In genomic region chr18:10059610-10060468, GRCh38 we compare ENCODE assay signal across 11 cellular contexts.
DNase-seq lines count a peak whose midpoint lies in the region; ATAC-seq and TF ChIP-seq lines count a peak whose summit lies in the region.
"Had no signal": no experiment of that assay in that cellular context is flagged by ENCODE, and none has a peak within 500 bp of the region (broad histone marks: within the 10 kb centered on the region; RNA-seq: fewer than 3 reads in every experiment).

No MANE protein-coding gene starts in this region.

- intact Hi-C loops in IMR-90 (cut with micrococcal nuclease) = loop anchor here (5.0 kb wide), 1 partner anchor 462 kb away; no protein-coding TSS in a partner anchor
- intact Hi-C loops in ascending aorta (cut with DNase I) = no loop called here

- peak overlapping the region; percentile 49; the same call in 1 of the 2 replicates for H3K14ac ChIP-seq in IMR-90 (replicated peaks; ENCODE audit: low read depth, low read length)

- H3K4me1 ChIP-seq in IMR-90 (ENCODE audit: control insufficient read depth, insufficient read depth, low read length) (peaks cover 37% of the 10 kb centered on the region), smooth muscle cell (ENCODE audit: low read depth) (peaks cover 31% of the 10 kb centered on the region), ascending aorta (peaks cover 0 to 10% of the 10 kb centered on the region in 2 donors)
- H3K4me1 ChIP-seq: BE2C had no signal

- peak overlapping the region; percentile 80 for H2BK20ac ChIP-seq in IMR-90 (ENCODE audit: low read depth, low read length)

- H3K4me1 Mint-ChIP-seq in brain = peaks cover 77% of the 10 kb centered on the region
- H3K4me1 Mint-ChIP-seq in activated CD4-positive, alpha-beta T cell treated with anti-CD3 and anti-CD28 coated beads, Interleukin-2, amount 10 ng/mL, durations not matched to agents 7 days and 5 days = no peaks in the 10 kb centered on the region

- H3K27me3 ChIP-seq in IMR-90 (ENCODE audit: control insufficient read depth, insufficient read depth, low read length) = no peaks in the 10 kb centered on the region
- no peaks in the 10 kb centered on the region for H3K27me3 ChIP-seq in smooth muscle cell (ENCODE audit: low read depth)
- H3K27me3 ChIP-seq in ascending aorta = no peaks in the 10 kb centered on the region
- H3K27me3 ChIP-seq: BE2C had no signal

- peak overlapping the region in 1 of 5 experiments; percentile 28 for H3K4me3 Mint-ChIP-seq in brain
- no peak overlapping the region for H3K4me3 Mint-ChIP-seq in activated CD4-positive, alpha-beta T cell treated with anti-CD3 and anti-CD28 coated beads, Interleukin-2, amount 10 ng/mL, durations not matched to agents 7 days and 5 days

- H3K27ac ChIP-seq in IMR-90 (ENCODE audit: insufficient read depth, low read length) = peak overlapping the region; percentile 36; the same call in 1 of the 2 replicates
- H3K27ac ChIP-seq in smooth muscle cell (ENCODE audit: low read depth) = peak overlapping the region; percentile 96
- no peak overlapping the region for H3K27ac ChIP-seq in ascending aorta

- no peak for TF ChIP-seq POLR2A in IMR-90 (IDR thresholded peaks at IDR 0.05; ENCODE audit: low read depth, low read length)

- ATAC-seq in IMR-90 (ENCODE audit: low read depth) = no peak; the same call in 1 of the 2 replicates

- no peak overlapping the region for H2AK9ac ChIP-seq in IMR-90 (replicated peaks; ENCODE audit: low read depth, low read length, poor library complexity)

- no peaks in the 10 kb centered on the region for H3K27me3 Mint-ChIP-seq in brain
- peaks cover 3% of the 10 kb centered on the region for H3K27me3 Mint-ChIP-seq in activated CD4-positive, alpha-beta T cell treated with anti-CD3 and anti-CD28 coated beads, Interleukin-2, amount 10 ng/mL, durations not matched to agents 7 days and 5 days

- H4K20me1 ChIP-seq in IMR-90 (ENCODE audit: insufficient read depth, low read length) (no peaks in the 10 kb centered on the region), smooth muscle cell (ENCODE audit: low read depth) (no peaks in the 10 kb centered on the region)

- H3K9me3 ChIP-seq in IMR-90 (ENCODE audit: control insufficient read depth, insufficient read depth, low read length) (no peaks in the 10 kb centered on the region), smooth muscle cell (replicated peaks; ENCODE audit: low read depth) (no peaks in the 10 kb centered on the region), ascending aorta (no peaks in the 10 kb centered on the region)
- H3K9me3 ChIP-seq: BE2C had no signal

- 29% methylated on average over 8 of the region's 22 CpGs; no CpG with 5 or more reads in 1 of the 2 experiments for WGBS in IMR-90 (ENCODE audit: extremely low coverage in 2 of 2, insufficient read length in 1 of 2), 2 experiments
- WGBS in smooth muscle cell (ENCODE audit: low lambda C conversion rate) = 41% methylated on average over 22 of the region's 22 CpGs

- no peak overlapping the region for H2BK5ac ChIP-seq in IMR-90 (ENCODE audit: low read depth, low read length, poor library complexity, severe bottlenecking)

- peak overlapping the region; percentile 67 for H3K4ac ChIP-seq in IMR-90 (ENCODE audit: low read depth, low read length)

- peak overlapping the region; percentile 65 for H4K91ac ChIP-seq in IMR-90 (ENCODE audit: insufficient read depth, low read depth, low read length)

- POLR2A ChIA-PET in IMR-90 (lab: Charles Lee; ENCODE audit: unreplicated experiment) = no interaction called here
- POLR2A ChIA-PET in activated CD4-positive, alpha-beta T cell treated with anti-CD3 and anti-CD28 coated beads, Interleukin-2, amount 10 ng/mL, durations not matched to agents 7 days and 5 days (lab: Charles Lee) = no interaction called here

- H2AK5ac ChIP-seq in IMR-90 (ENCODE audit: low read depth, low read length) = peak overlapping the region; percentile 16

- H3F3A ChIP-seq in smooth muscle cell (ENCODE audit: low read depth) = peaks cover 45% of the 10 kb centered on the region

- BruUV-seq in IMR-90 (replicated peaks; lab: Mats Ljungman, UMichigan) = no TSS peak

- TF ChIP-seq RAD21 in IMR-90 (IDR thresholded peaks at IDR 0.05; ENCODE audit: low read length) = no peak

- H3K9me1 ChIP-seq in IMR-90 (ENCODE audit: insufficient read depth, low read length) = peaks cover 24% of the 10 kb centered on the region

- peak overlapping the region in 4 of 5 experiments; percentile 73 to 88 (median 82) for H3K27ac Mint-ChIP-seq in brain
- no peak overlapping the region for H3K27ac Mint-ChIP-seq in activated CD4-positive, alpha-beta T cell treated with anti-CD3 and anti-CD28 coated beads, Interleukin-2, amount 10 ng/mL, durations not matched to agents 7 days and 5 days

- in situ Hi-C loops in IMR-90 (cut with MboI; ENCODE audit: low sequenced_read_pairs) = no loop called here

- peak overlapping the region; percentile 91 for H2BK15ac ChIP-seq in IMR-90 (ENCODE audit: low read depth, low read length)

- H3K9me3 Mint-ChIP-seq in brain = no peaks in the 10 kb centered on the region
- no peaks in the 10 kb centered on the region for H3K9me3 Mint-ChIP-seq in activated CD4-positive, alpha-beta T cell treated with anti-CD3 and anti-CD28 coated beads, Interleukin-2, amount 10 ng/mL, durations not matched to agents 7 days and 5 days

- TF ChIP-seq CTCF in IMR-90 (conservative IDR thresholded peaks at IDR 0.05; ENCODE audit: low read depth, low read length) = no peak
- TF ChIP-seq CTCF in brain (conservative IDR thresholded peaks at IDR 0.05) = no peak
- no peak for TF ChIP-seq CTCF in smooth muscle cell (IDR thresholded peaks at IDR 0.05; ENCODE audit: borderline replicate concordance, insufficient read depth, poor library complexity, severe bottlenecking)
- TF ChIP-seq CTCF in ascending aorta (IDR thresholded peaks at IDR 0.05) = no peak

- H3K4me2 ChIP-seq in IMR-90 (ENCODE audit: low read depth, low read length) = peak overlapping the region; percentile 40
- H3K4me2 ChIP-seq in smooth muscle cell = peak overlapping the region; percentile 71

- no peaks in the 10 kb centered on the region for H3K79me2 ChIP-seq in smooth muscle cell (ENCODE audit: low read depth)

- H2BK120ac ChIP-seq in IMR-90 (ENCODE audit: low read depth, low read length) = peak overlapping the region; percentile 85

- H3K9ac ChIP-seq in IMR-90 (ENCODE audit: low read depth, low read length) (no peak overlapping the region), smooth muscle cell (ENCODE audit: low read depth) (peak overlapping the region; percentile 27)

- H3K36me3 ChIP-seq in IMR-90 (ENCODE audit: control insufficient read depth, insufficient read depth, low read length) (no peaks in the 10 kb centered on the region), smooth muscle cell (ENCODE audit: low read depth) (no peaks in the 10 kb centered on the region), ascending aorta (no peaks in the 10 kb centered on the region)
- H3K36me3 ChIP-seq: BE2C, WERI-Rb-1 had no signal

- H4K5ac ChIP-seq in IMR-90 (ENCODE audit: low read depth, low read length) = peak overlapping the region; percentile 43

- 0 out of 4 replicates have a peak, but pooled peaks cover 0 to 5% of the 10 kb centered on the region in 2 experiments for H3K79me1 ChIP-seq in IMR-90 (ENCODE audit: low read depth in 1 of 2, low read length in 2 of 2)

- H3K18ac ChIP-seq in IMR-90 (ENCODE audit: low read depth, low read length) = peak overlapping the region; percentile 61

- DNase-seq in IMR-90 (peak; percentile 18), inferior parietal cortex (ENCODE audit: extremely low spot score) (peak; percentile 41), smooth muscle cell (lab: John Stamatoyannopoulos, UW; ENCODE audit: unreplicated experiment) (no peak), cerebellar cortex (ENCODE audit: low spot score) (no peak), ascending aorta (ENCODE audit: low spot score in 2 of 2) (no peak)
- DNase-seq in activated CD4-positive, alpha-beta T cell treated with anti-CD3 and anti-CD28 coated beads, Interleukin-2, amount 10 ng/mL, durations not matched to agents 7 days and 5 days = no peak
- DNase-seq in activated naive CD4-positive, alpha-beta T cell treated with Interleukin-2 at 50 U/mL for 16 hours = no peak
- DNase-seq: activated T-cell treated with anti-CD3 and anti-CD28 coated beads, Interleukin-2, amount 50 U/mL, for 1 hour; BE2C had no signal

- H3K56ac ChIP-seq in IMR-90 (ENCODE audit: extremely low read depth, insufficient read depth, low read length) = no peak overlapping the region

- no peak overlapping the region for H3K4me3 ChIP-seq in IMR-90 (ENCODE audit: insufficient read depth, low read depth, low read length)
- no peak overlapping the region for H3K4me3 ChIP-seq in smooth muscle cell
- H3K4me3 ChIP-seq in ascending aorta = no peak overlapping the region

- CTCF ChIA-PET in IMR-90 (lab: Yijun Ruan, JAX) = no interaction called here
- CTCF ChIA-PET in activated CD4-positive, alpha-beta T cell treated with anti-CD3 and anti-CD28 coated beads, Interleukin-2, amount 10 ng/mL, durations not matched to agents 7 days and 5 days (lab: Charles Lee) = no interaction called here

- dilution Hi-C loops in IMR-90 (cut with HindIII; ENCODE audit: low sequenced_read_pairs, unreplicated experiment) = no loop called here

- H3K36me3 Mint-ChIP-seq in brain = no peaks in the 10 kb centered on the region
- H3K36me3 Mint-ChIP-seq in activated CD4-positive, alpha-beta T cell treated with anti-CD3 and anti-CD28 coated beads, Interleukin-2, amount 10 ng/mL, durations not matched to agents 7 days and 5 days (ENCODE audit: low read depth) = no peaks in the 10 kb centered on the region

- peak overlapping the region; percentile 38 for H2AFZ ChIP-seq in IMR-90 (replicated peaks; ENCODE audit: low read length, poor library complexity)
- no peak overlapping the region for H2AFZ ChIP-seq in smooth muscle cell (ENCODE audit: low read depth)

- H3K23ac ChIP-seq in IMR-90 (ENCODE audit: low read depth, low read length) = peak overlapping the region; percentile 36; the same call in 1 of the 2 replicates

- peak overlapping the region; percentile 44 to 67; a peak in 2 of 4 replicates for H4K8ac ChIP-seq in IMR-90 (ENCODE audit: low read depth in 2 of 2, low read length in 2 of 2)

TF ChIP-seq in IMR-90, 13 proteins besides CTCF, POLR2A, EP300 and RAD21 (continues in another document):
- TF ChIP-seq MXI1 (IDR thresholded peaks at IDR 0.05; ENCODE audit: borderline replicate concordance, low read depth, low read length) (no peak), RFX5 (IDR thresholded peaks at IDR 0.05; ENCODE audit: low read depth, low read length) (no peak), MAZ (IDR thresholded peaks at IDR 0.05; ENCODE audit: borderline replicate concordance, low read depth, low read length) (no peak), CEBPB (IDR thresholded peaks at IDR 0.05; ENCODE audit: low read depth, low read length) (no peak), BHLHE40 (IDR thresholded peaks at IDR 0.05; ENCODE audit: low read depth, low read length) (no peak), USF2 (IDR thresholded peaks at IDR 0.05; ENCODE audit: low read depth, low read length) (no peak)

Comparison
In these comparisons a context has a peak if more than half of its experiments do, and no peak if none do; other contexts are left out.
1. DNase-seq: peak in IMR-90 (single experiment) and inferior parietal cortex (single experiment); none in smooth muscle cell (single experiment), cerebellar cortex (single experiment), activated CD4-positive, alpha-beta T cell treated with anti-CD3 and anti-CD28 coated beads, Interleukin-2, amount 10 ng/mL, durations not matched to agents 7 days and 5 days (single experiment), ascending aorta (0 of 2) and activated naive CD4-positive, alpha-beta T cell treated with Interleukin-2 at 50 U/mL for 16 hours (single experiment).
2. H3K27ac ChIP-seq: peak in IMR-90 (single experiment) and smooth muscle cell (single experiment); none in ascending aorta (0 of 2).